In genomic region chr5:173926359-173926758, GRCh38 we compare ENCODE assay signal across 11 cellular contexts. TPM values are rescaled to one million over a fixed set of nuclear protein-coding genes. Genes with fewer than 3 reads are reported as not detected.
DNase-seq lines count a peak whose midpoint lies in the region; ATAC-seq, FAIRE-seq and TF ChIP-seq lines count a peak whose summit lies in the region.
"Had no signal": no experiment of that assay in that cellular context is flagged by ENCODE, and none has a peak within 500 bp of the region (broad histone marks: within the 10 kb centered on the region; RNA-seq: fewer than 3 reads in every experiment).

No MANE protein-coding gene starts in this region.

- TF ChIP-seq CTCF in SK-N-SH (IDR thresholded peaks at IDR 0.05) (no peak), Caco-2 (IDR thresholded peaks at IDR 0.05; ENCODE audit: insufficient read depth in 1 of 2, low read depth in 1 of 2, low read length in 1 of 2, severe bottlenecking in 1 of 2, unreplicated experiment in 1 of 2) (no peak)

- no peak overlapping the region for H2AFZ ChIP-seq in SK-N-SH (ENCODE audit: low read depth)

- H3K4me3 ChIP-seq in SK-N-SH (ENCODE audit: low read depth in 2 of 2, low read length in 1 of 2) (no peak overlapping the region), Caco-2 (ENCODE audit: low read depth, low read length) (no peak overlapping the region)

- POLR2A ChIA-PET in SK-N-SH (lab: Yijun Ruan, JAX): no interaction called here
- POLR2A ChIA-PET in Caco-2 (lab: Charles Lee): no interaction called here

- TF ChIP-seq EP300 in SK-N-SH (IDR thresholded peaks at IDR 0.05; ENCODE audit: borderline replicate concordance in 1 of 2, low read depth in 1 of 2, low read length in 1 of 2): no peak

- intact Hi-C loops in Caco-2 (cut with micrococcal nuclease; ENCODE audit: unreplicated experiment): no loop called here

- peaks cover 11% of the 10 kb centered on the region for H3F3A ChIP-seq in SK-N-SH (replicated peaks; ENCODE audit: insufficient read depth)

- H4K20me1 ChIP-seq in SK-N-SH (ENCODE audit: insufficient read depth): peaks cover 3% of the 10 kb centered on the region; the same call in 1 of the 2 replicates

- CTCF ChIA-PET in SK-N-SH (lab: Yijun Ruan, JAX) (interaction anchor here (0.6 to 2.9 kb wide), 19 partner anchors 10 to 391 kb away, joined by 3 to 45 read pairs (median 6); partner anchors contain the start of gene CPEB4), Caco-2 (lab: Charles Lee) (interaction anchor here (1.8 kb wide), 1 partner anchor 43 kb away, joined by 4 read pairs; no protein-coding TSS in a partner anchor)

- 34% methylated on average over 2 of the region's 2 CpGs for WGBS in SK-N-SH (ENCODE audit: low lambda C conversion rate)

- no peak overlapping the region for H3K27ac Mint-ChIP-seq in Caco-2 (ENCODE audit: unreplicated experiment)

- peak; percentile 53 for DNase-seq in Ammon's horn (ENCODE audit: low spot score)
- no peak for DNase-seq in SK-N-SH
- DNase-seq in fibroblast of peridontal ligament (ENCODE audit: extremely low read depth): peak; percentile 64
- DNase-seq in occipital lobe (lab: John Stamatoyannopoulos, UW): peak; percentile 46
- no peak for DNase-seq in middle frontal gyrus (ENCODE audit: extremely low spot score, low spot score)
- no peak for DNase-seq in Caco-2
- DNase-seq in HTR-8/SVneo (ENCODE audit: insufficient read length, low spot score): no peak
- DNase-seq: central memory CD4-positive, alpha-beta T cell; NCI-H1436; stimulated activated CD8-positive, alpha-beta memory T cell treated with anti-CD3 and anti-CD28 coated beads, Interleukin-4, amount 100 ng/mL, for 48 hours had no signal

- BruUV-seq in Caco-2 (replicated peaks; lab: Mats Ljungman, UMichigan): no TSS peak

- H3K79me2 ChIP-seq in SK-N-SH (ENCODE audit: insufficient read depth): peaks cover 68% of the 10 kb centered on the region

- H3K4me1 ChIP-seq in SK-N-SH (ENCODE audit: control insufficient read depth in 1 of 2, insufficient read depth in 2 of 2, low read depth in 1 of 2, low read length in 1 of 2) (peaks cover 4 to 18% of the 10 kb centered on the region in 2 experiments), Caco-2 (peaks cover 44% of the 10 kb centered on the region)

- no peak for FAIRE-seq in HTR-8/SVneo (lab: Jason Lieb, UNC)

- peaks cover 7% of the 10 kb centered on the region for H3K36me3 Mint-ChIP-seq in Caco-2 (ENCODE audit: insufficient read depth, unreplicated experiment)

- no peak for TF ChIP-seq RAD21 in SK-N-SH (IDR thresholded peaks at IDR 0.05; ENCODE audit: low read length)

- no peak overlapping the region for H3K9ac ChIP-seq in SK-N-SH

- no peaks in the 10 kb centered on the region for H3K27me3 Mint-ChIP-seq in Caco-2 (ENCODE audit: insufficient read depth, unreplicated experiment)

- H3K4me2 ChIP-seq in SK-N-SH: peak overlapping the region; percentile 14; the same call in 1 of the 2 replicates

- peaks cover 5 to 11% of the 10 kb centered on the region in 2 experiments for H3K36me3 ChIP-seq in SK-N-SH (replicated peaks in 1 of 2; ENCODE audit: control insufficient read depth in 1 of 2, insufficient read depth in 2 of 2, low read length in 1 of 2)
- H3K36me3 ChIP-seq in Caco-2 (ENCODE audit: control insufficient read depth, insufficient read depth, low read length): no peaks in the 10 kb centered on the region

- H3K9me2 ChIP-seq in SK-N-SH: no peaks in the 10 kb centered on the region

- H3K4me1 Mint-ChIP-seq in Caco-2 (ENCODE audit: low read depth, unreplicated experiment): peaks cover 28% of the 10 kb centered on the region

- no peak for ATAC-seq in GM18520 (IDR thresholded peaks at IDR 0.05; ENCODE audit: unreplicated experiment)

- H3K27ac ChIP-seq in SK-N-SH (ENCODE audit: low read depth in 2 of 2, low read length in 1 of 2): no peak overlapping the region; a peak in 1 of 4 replicates

- H3K9me3 ChIP-seq in SK-N-SH (no peaks in the 10 kb centered on the region), Caco-2 (no peaks in the 10 kb centered on the region)

- H3K27me3 ChIP-seq in SK-N-SH (ENCODE audit: insufficient read depth): no peaks in the 10 kb centered on the region
- H3K27me3 ChIP-seq in Caco-2 (replicated peaks; ENCODE audit: control insufficient read depth, insufficient read depth, low read length): no peaks in the 10 kb centered on the region

- no peak overlapping the region for H3K4me3 Mint-ChIP-seq in Caco-2 (ENCODE audit: unreplicated experiment)

- no peaks in the 10 kb centered on the region for H3K9me3 Mint-ChIP-seq in Caco-2 (ENCODE audit: unreplicated experiment)

TF ChIP-seq in SK-N-SH, 30 proteins besides CTCF, POLR2A, EP300 and RAD21 (continues in another document):
- no peak for TF ChIP-seq ZBTB33 (IDR thresholded peaks at IDR 0.05; ENCODE audit: borderline replicate concordance, low read depth)
- no peak; the same call in 1 of the 2 replicates for TF ChIP-seq JUND (IDR thresholded peaks at IDR 0.05)
- no peak for TF ChIP-seq MAX (IDR thresholded peaks at IDR 0.05; ENCODE audit: low read depth)
- TF ChIP-seq NFIC (IDR thresholded peaks at IDR 0.05; ENCODE audit: borderline replicate concordance): peak; percentile 14; the same call in 1 of the 2 replicates
- no peak for TF ChIP-seq CHD2 (IDR thresholded peaks at IDR 0.05; ENCODE audit: low read length, partially characterized antibody)
- TF ChIP-seq USF2 (IDR thresholded peaks at IDR 0.05; ENCODE audit: borderline replicate concordance, low read depth, low read length): no peak
- TF ChIP-seq NRF1 (IDR thresholded peaks at IDR 0.05; ENCODE audit: low read depth, low read length): no peak
- no peak for TF ChIP-seq REST (IDR thresholded peaks at IDR 0.05; ENCODE audit: low read depth, low read length)
- TF ChIP-seq FOXJ3 (CRISPR knock-in tag; IDR thresholded peaks at IDR 0.05): no peak
- no peak for TF ChIP-seq POLR2AphosphoS5 (IDR thresholded peaks at IDR 0.05; ENCODE audit: low read depth, low read length)
- no peak for TF ChIP-seq GABPA (IDR thresholded peaks at IDR 0.05; ENCODE audit: low read depth)
- TF ChIP-seq SMC3 (IDR thresholded peaks at IDR 0.05; ENCODE audit: low read depth, low read length): no peak
- TF ChIP-seq TEAD4 (IDR thresholded peaks at IDR 0.05; ENCODE audit: borderline replicate concordance, insufficient read depth): no peak
- TF ChIP-seq RFX5 (IDR thresholded peaks at IDR 0.05; ENCODE audit: low read length): no peak
- no peak for TF ChIP-seq RCOR1 (IDR thresholded peaks at IDR 0.05; ENCODE audit: low read length)
- TF ChIP-seq FOSL2 (IDR thresholded peaks at IDR 0.05; ENCODE audit: borderline replicate concordance, low read depth): peak; percentile 46; the same call in 1 of the 2 replicates
- peak; percentile 71 for TF ChIP-seq TCF12 (IDR thresholded peaks at IDR 0.05)

RNA-seq across cellular contexts. Expression of gene CPEB4, which starts 38.2 kb away (rescaled TPM):
- 6.8 and 9.4 TPM in 2 replicates for polyA plus RNA-seq in SK-N-SH (2012; rRNA removed)
- polyA plus RNA-seq in SK-N-SH (2012; cell fraction: cytosol; rRNA removed): 6.7 and 7.2 TPM in 2 replicates
- 6.8 and 11.4 TPM in 2 replicates for polyA plus RNA-seq in SK-N-SH (2012; cell fraction: nucleus; rRNA removed)
- total RNA-seq in occipital lobe (87.3 TPM), Caco-2 (2022) (21.4 and 25.1 TPM in 2 replicates)

Comparison
In these comparisons a context has a peak if more than half of its experiments do, and no peak if none do; other contexts are left out.
1. DNase-seq: peak in Ammon's horn (single experiment), fibroblast of peridontal ligament (single experiment) and occipital lobe (single experiment); none in SK-N-SH (single experiment), middle frontal gyrus (single experiment), Caco-2 (0 of 2) and HTR-8/SVneo (single experiment).